ENCODE assay signal across 31 cellular contexts in the genomic region with DNA sequence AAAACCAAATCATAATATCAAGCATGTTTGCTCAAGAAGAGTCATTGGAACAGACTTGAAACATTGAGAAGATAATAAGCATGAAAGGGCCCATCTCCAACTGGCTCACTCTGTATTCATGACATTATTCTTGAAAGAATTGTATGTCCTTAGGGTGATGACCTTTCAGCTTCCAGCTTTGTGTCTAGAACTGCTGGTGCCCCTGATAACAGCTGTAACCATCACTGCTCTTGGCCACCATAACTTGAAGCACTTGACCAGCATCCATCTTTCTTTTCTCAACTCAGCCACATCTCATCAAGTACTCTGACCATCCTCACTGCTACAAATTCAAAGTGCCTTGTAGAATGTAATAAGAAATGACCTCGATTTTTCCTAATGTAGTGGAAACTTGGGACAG.
"Had no signal": no experiment of that assay in that cellular context is flagged by ENCODE, and none has a peak within 500 bp of the region (broad histone marks: within the 10 kb centered on the region; RNA-seq: fewer than 3 reads in every experiment).

No MANE protein-coding gene starts in this region.

- H3K4me1 ChIP-seq: ascending aorta, breast epithelium had no signal

- H3K27me3 ChIP-seq: ascending aorta, breast epithelium, cardiac muscle cell, dorsolateral prefrontal cortex, esophagus squamous epithelium, gastroesophageal sphincter, heart right ventricle had no signal

- H3K9me3 ChIP-seq: ascending aorta, breast epithelium, esophagus squamous epithelium, gastroesophageal sphincter, heart right ventricle had no signal

- H3K9me3 Mint-ChIP-seq: activated CD4-positive, alpha-beta memory T cell treated with anti-CD3 and anti-CD28 coated beads, Interleukin-2, amount 10 ng/mL, durations not matched to agents 7 days and 5 days; activated CD4-positive, alpha-beta T cell treated with anti-CD3 and anti-CD28 coated beads, Interleukin-2, amount 10 ng/mL, durations not matched to agents 7 days and 5 days; activated naive CD4-positive, alpha-beta T cell treated with anti-CD3 and anti-CD28 coated beads, Interleukin-2, amount 10 ng/mL, durations not matched to agents 7 days and 5 days; activated naive CD4-positive, alpha-beta T cell treated with anti-CD3 and anti-CD28 coated beads, Interleukin-2, amount 50 U/mL, for 72 hours; activated naive CD8-positive, alpha-beta T cell treated with anti-CD3 and anti-CD28 coated beads, Interleukin-2, amount 10 ng/mL, durations not matched to agents 7 days and 5 days; activated T-cell treated with anti-CD3 and anti-CD28 coated beads, Interleukin-2, amount 50 U/mL, for 24 hours; activated T-cell treated with anti-CD3 and anti-CD28 coated beads, Interleukin-2, amount 50 U/mL, for 72 hours; brain; central memory CD8-positive, alpha-beta T cell; dendritic cell treated with granulocyte-macrophage colony-stimulating factor and Interleukin-4, amounts not matched to agents 40 ng/mL and 50 ng/mL, for 4 days; WTC11 had no signal

- ATAC-seq: activated naive CD4-positive, alpha-beta T cell treated with anti-CD3 and anti-CD28 coated beads, Interleukin-2, amount 50 U/mL, for 72 hours; activated T-cell treated with anti-CD3 and anti-CD28 coated beads, Interleukin-2, amount 50 U/mL, for 72 hours; effector memory CD8-positive, alpha-beta T cell; gastroesophageal sphincter; WTC11 had no signal

- H3K4me3 ChIP-seq: ascending aorta, breast epithelium, cardiac muscle cell, coronary artery, dorsolateral prefrontal cortex, esophagus squamous epithelium, gastroesophageal sphincter, heart right ventricle had no signal

- DNase-seq: activated CD4-positive, alpha-beta memory T cell treated with anti-CD3 and anti-CD28 coated beads, Interleukin-2, amount 10 ng/mL, durations not matched to agents 7 days and 5 days; activated CD4-positive, alpha-beta T cell treated with anti-CD3 and anti-CD28 coated beads for 1 hour; activated CD4-positive, alpha-beta T cell treated with anti-CD3 and anti-CD28 coated beads for 4 hours; activated CD4-positive, alpha-beta T cell treated with anti-CD3 and anti-CD28 coated beads, Interleukin-2, amount 10 ng/mL, durations not matched to agents 7 days and 5 days; activated CD4-positive, alpha-beta T cell treated with anti-CD3 and anti-CD28 coated beads, Interleukin-2, amount 50 U/mL, for 4 hours; activated CD8-positive, alpha-beta memory T cell treated with anti-CD3 and anti-CD28 coated beads, Interleukin-2, amount 50 U/mL, for 48 hours; activated gamma-delta T cell; activated naive CD4-positive, alpha-beta T cell; activated naive CD4-positive, alpha-beta T cell treated with anti-CD3 and anti-CD28 coated beads, Interleukin-2, amount 10 ng/mL, durations not matched to agents 7 days and 5 days; activated naive CD8-positive, alpha-beta T cell treated with anti-CD3 and anti-CD28 coated beads, Interleukin-2, amount 10 ng/mL, durations not matched to agents 7 days and 5 days; activated T-cell treated with anti-CD3 and anti-CD28 coated beads for 4 hours; activated T-cell treated with anti-CD3 and anti-CD28 coated beads, Interleukin-2, amount 50 U/mL, for 24 hours; activated T-cell treated with anti-CD3 and anti-CD28 coated beads, Interleukin-2, amount 50 U/mL, for 72 hours; dorsolateral prefrontal cortex; effector memory CD8-positive, alpha-beta T cell; erythroblast; esophagus squamous epithelium; foreskin melanocyte; heart right ventricle; T-helper 2 cell had no signal

- H3K36me3 Mint-ChIP-seq: activated naive CD4-positive, alpha-beta T cell treated with anti-CD3 and anti-CD28 coated beads, Interleukin-2, amount 10 ng/mL, durations not matched to agents 7 days and 5 days; activated naive CD4-positive, alpha-beta T cell treated with anti-CD3 and anti-CD28 coated beads, Interleukin-2, amount 50 U/mL, for 72 hours; activated naive CD8-positive, alpha-beta T cell treated with anti-CD3 and anti-CD28 coated beads, Interleukin-2, amount 10 ng/mL, durations not matched to agents 7 days and 5 days; WTC11 had no signal

- H3K27ac Mint-ChIP-seq: activated CD4-positive, alpha-beta memory T cell treated with anti-CD3 and anti-CD28 coated beads, Interleukin-2, amount 10 ng/mL, durations not matched to agents 7 days and 5 days; activated CD4-positive, alpha-beta T cell treated with anti-CD3 and anti-CD28 coated beads, Interleukin-2, amount 10 ng/mL, durations not matched to agents 7 days and 5 days; activated naive CD4-positive, alpha-beta T cell treated with anti-CD3 and anti-CD28 coated beads, Interleukin-2, amount 10 ng/mL, durations not matched to agents 7 days and 5 days; activated naive CD4-positive, alpha-beta T cell treated with anti-CD3 and anti-CD28 coated beads, Interleukin-2, amount 50 U/mL, for 72 hours; activated naive CD8-positive, alpha-beta T cell treated with anti-CD3 and anti-CD28 coated beads, Interleukin-2, amount 10 ng/mL, durations not matched to agents 7 days and 5 days; activated T-cell treated with anti-CD3 and anti-CD28 coated beads, Interleukin-2, amount 50 U/mL, for 24 hours; activated T-cell treated with anti-CD3 and anti-CD28 coated beads, Interleukin-2, amount 50 U/mL, for 72 hours; brain; dendritic cell treated with granulocyte-macrophage colony-stimulating factor and Interleukin-4, amounts not matched to agents 40 ng/mL and 50 ng/mL, for 4 days; effector memory CD8-positive, alpha-beta T cell; WTC11 had no signal

- H3K4me3 Mint-ChIP-seq: activated CD4-positive, alpha-beta memory T cell treated with anti-CD3 and anti-CD28 coated beads, Interleukin-2, amount 10 ng/mL, durations not matched to agents 7 days and 5 days; activated CD4-positive, alpha-beta T cell treated with anti-CD3 and anti-CD28 coated beads, Interleukin-2, amount 10 ng/mL, durations not matched to agents 7 days and 5 days; activated naive CD4-positive, alpha-beta T cell treated with anti-CD3 and anti-CD28 coated beads, Interleukin-2, amount 10 ng/mL, durations not matched to agents 7 days and 5 days; activated naive CD8-positive, alpha-beta T cell treated with anti-CD3 and anti-CD28 coated beads, Interleukin-2, amount 10 ng/mL, durations not matched to agents 7 days and 5 days; activated T-cell treated with anti-CD3 and anti-CD28 coated beads, Interleukin-2, amount 50 U/mL, for 24 hours; activated T-cell treated with anti-CD3 and anti-CD28 coated beads, Interleukin-2, amount 50 U/mL, for 72 hours; brain; central memory CD8-positive, alpha-beta T cell; dendritic cell treated with granulocyte-macrophage colony-stimulating factor and Interleukin-4, amounts not matched to agents 40 ng/mL and 50 ng/mL, for 4 days; effector memory CD8-positive, alpha-beta T cell; WTC11 had no signal

- H3K27ac ChIP-seq: ascending aorta, breast epithelium, coronary artery, esophagus squamous epithelium, VCaP had no signal

- H3K36me3 ChIP-seq: breast epithelium, esophagus squamous epithelium had no signal

- H3K4me1 Mint-ChIP-seq: activated CD4-positive, alpha-beta memory T cell treated with anti-CD3 and anti-CD28 coated beads, Interleukin-2, amount 10 ng/mL, durations not matched to agents 7 days and 5 days; activated CD4-positive, alpha-beta T cell treated with anti-CD3 and anti-CD28 coated beads, Interleukin-2, amount 10 ng/mL, durations not matched to agents 7 days and 5 days; activated naive CD4-positive, alpha-beta T cell treated with anti-CD3 and anti-CD28 coated beads, Interleukin-2, amount 10 ng/mL, durations not matched to agents 7 days and 5 days; activated naive CD8-positive, alpha-beta T cell treated with anti-CD3 and anti-CD28 coated beads, Interleukin-2, amount 10 ng/mL, durations not matched to agents 7 days and 5 days; central memory CD8-positive, alpha-beta T cell had no signal

- H3K27me3 Mint-ChIP-seq: activated CD4-positive, alpha-beta memory T cell treated with anti-CD3 and anti-CD28 coated beads, Interleukin-2, amount 10 ng/mL, durations not matched to agents 7 days and 5 days; activated CD4-positive, alpha-beta T cell treated with anti-CD3 and anti-CD28 coated beads, Interleukin-2, amount 10 ng/mL, durations not matched to agents 7 days and 5 days; activated naive CD4-positive, alpha-beta T cell treated with anti-CD3 and anti-CD28 coated beads, Interleukin-2, amount 10 ng/mL, durations not matched to agents 7 days and 5 days; activated naive CD8-positive, alpha-beta T cell treated with anti-CD3 and anti-CD28 coated beads, Interleukin-2, amount 10 ng/mL, durations not matched to agents 7 days and 5 days; activated T-cell treated with anti-CD3 and anti-CD28 coated beads, Interleukin-2, amount 50 U/mL, for 24 hours; brain; central memory CD8-positive, alpha-beta T cell; dendritic cell treated with granulocyte-macrophage colony-stimulating factor and Interleukin-4, amounts not matched to agents 40 ng/mL and 50 ng/mL, for 4 days; effector memory CD8-positive, alpha-beta T cell had no signal
